In the genomic region with DNA sequence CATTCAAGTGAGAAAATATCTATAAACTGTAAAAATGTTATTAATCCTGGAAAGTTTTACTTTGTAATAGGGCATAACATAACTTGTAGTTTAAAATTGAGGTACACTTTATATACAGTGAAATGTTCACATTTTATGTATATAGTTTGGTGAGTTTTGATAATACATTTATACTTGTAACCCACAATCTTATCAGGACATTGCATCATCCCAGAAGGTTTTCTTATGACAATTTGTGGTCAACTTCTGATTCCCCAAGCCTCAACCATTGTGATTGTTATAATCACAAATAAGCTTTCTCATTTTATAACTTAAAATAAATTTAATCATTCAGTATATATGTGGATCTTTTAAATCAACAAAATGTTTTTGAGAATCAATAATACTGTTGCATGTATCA, we compare ENCODE assay signal across 7 cellular contexts.
"Had no signal": no experiment of that assay in that cellular context is flagged by ENCODE, and none has a peak within 500 bp of the region (broad histone marks: within the 10 kb centered on the region; RNA-seq: fewer than 3 reads in every experiment).

No MANE protein-coding gene starts in this region.

- H3K4me2 ChIP-seq: GM23338 had no signal

- DNase-seq: H9, HCEC 1CT, KG1 had no signal

- H3K4me1 Mint-ChIP-seq: GM23338, H9 had no signal

- H2AFZ ChIP-seq: GM23338 had no signal

- H3K36me3 Mint-ChIP-seq: IgD-negative memory B cell had no signal

- ATAC-seq: GM23338, HepG2 had no signal

- H3K4me3 ChIP-seq: GM23338 had no signal

- H3K27ac ChIP-seq: HL-60 had no signal

- H3K4me3 Mint-ChIP-seq: GM23338, H9, IgD-negative memory B cell had no signal

- H3K9me3 Mint-ChIP-seq: GM23338, H9, IgD-negative memory B cell had no signal

- H3K27ac Mint-ChIP-seq: IgD-negative memory B cell had no signal
